Comparison of ENCODE assay signal across 8 cellular contexts in the genomic region with DNA sequence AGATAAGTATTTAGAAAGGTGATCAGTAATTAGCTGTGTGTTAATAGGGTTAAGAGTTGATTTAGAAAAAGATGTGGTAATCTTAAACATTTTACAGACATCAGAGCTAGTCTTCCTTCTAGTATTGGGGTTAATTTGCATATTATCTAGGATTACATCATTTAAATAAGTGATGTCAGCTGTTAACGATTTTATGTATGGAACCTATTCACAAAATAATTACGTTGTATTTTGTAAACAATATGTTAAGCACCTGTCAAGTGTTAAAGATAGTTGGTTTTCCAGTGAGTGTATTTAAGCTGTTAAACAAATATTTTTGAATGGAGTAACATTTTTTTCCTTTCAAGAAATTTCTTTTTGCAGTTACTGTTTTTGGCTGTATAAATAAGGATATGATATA. TPM values are rescaled to one million over a fixed set of nuclear protein-coding genes. Genes with fewer than 3 reads are reported as not detected.
DNase-seq lines count a peak whose midpoint lies in the region; ATAC-seq and TF ChIP-seq lines count a peak whose summit lies in the region.

No MANE protein-coding gene starts in this region.

- ATAC-seq in HG03095 (IDR thresholded peaks at IDR 0.05; ENCODE audit: unreplicated experiment) (no peak), left cardiac atrium (no peak)

- H3K4me3 ChIP-seq in BLaER1 treated with 17β-estradiol and CSF1 and Interleukin-3, amounts not matched to agents 10 nM and 100 nM, result peak overlapping the region in 9 of 10 experiments; percentile 77 to 95 (median 86); a peak in 13 of 20 replicates
- H3K4me3 ChIP-seq in HAP-1 (peak overlapping the region; percentile 91), WERI-Rb-1 (ENCODE audit: low read depth, low read length) (peak overlapping the region; percentile 76), iPS-20b (ENCODE audit: low read length) (peak overlapping the region; percentile 78)

- H3K9me3 Mint-ChIP-seq in CD14-positive monocyte, result no peaks in the 10 kb centered on the region

- in situ Hi-C loops in HAP-1 (cut with MboI; ENCODE audit: low sequenced_read_pairs), result no loop called here

- no peaks in the 10 kb centered on the region for H3K27me3 ChIP-seq in BLaER1 treated with 17β-estradiol and CSF1 and Interleukin-3, amounts not matched to agents 10 nM and 100 nM
- H3K27me3 ChIP-seq in HAP-1 (ENCODE audit: low read depth) (no peaks in the 10 kb centered on the region), WERI-Rb-1 (ENCODE audit: insufficient read depth, low read depth, severe bottlenecking) (no peaks in the 10 kb centered on the region), iPS-20b (ENCODE audit: insufficient read depth, low read length) (no peaks in the 10 kb centered on the region)

- DNase-seq in HAP-1 (ENCODE audit: low spot score in 2 of 2) (no peak), WERI-Rb-1 (no peak), Ammon's horn (ENCODE audit: low spot score) (no peak), CD14-positive monocyte (ENCODE audit: low spot score) (no peak), left cardiac atrium (no peak)

- H3K4me1 Mint-ChIP-seq in CD14-positive monocyte, result peaks cover 57% of the 10 kb centered on the region

- no peak for TF ChIP-seq CTCF in WERI-Rb-1 (IDR thresholded peaks at IDR 0.05; ENCODE audit: low read depth, low read length)
- TF ChIP-seq CTCF in CD14-positive monocyte (IDR thresholded peaks at IDR 0.05), result no peak

- peak overlapping the region in 3 of 11 experiments; percentile 91 to 93 (median 92); a peak in 3 of 22 replicates for H3K9ac ChIP-seq in BLaER1 treated with 17β-estradiol and CSF1 and Interleukin-3, amounts not matched to agents 10 nM and 100 nM
- H3K9ac ChIP-seq in iPS-20b (ENCODE audit: low read depth, low read length), result peak overlapping the region; percentile 81; the same call in 1 of the 2 replicates

- H4K20me1 ChIP-seq in BLaER1 treated with 17β-estradiol and CSF1 and Interleukin-3, amounts not matched to agents 10 nM and 100 nM, result peaks cover 35 to 64% (median 58%) of the 10 kb centered on the region in 11 experiments

- H3K4me2 ChIP-seq in BLaER1 treated with 17β-estradiol and CSF1 and Interleukin-3, amounts not matched to agents 10 nM and 100 nM, result peak overlapping the region in 10 of 11 experiments; percentile 66 to 93 (median 86); a peak in 16 of 22 replicates

- peak overlapping the region in 1 of 7 donors; percentile 58 for H3K27ac Mint-ChIP-seq in CD14-positive monocyte

- peaks cover 0 to under 1% (median 0%) of the 10 kb centered on the region in 3 donors for H3K27me3 Mint-ChIP-seq in CD14-positive monocyte (ENCODE audit: low read depth in 3 of 3)

- peaks cover 21 to 22% of the 10 kb centered on the region in 2 donors for H3K36me3 Mint-ChIP-seq in CD14-positive monocyte

- intact Hi-C loops in CD14-positive monocyte (cut with micrococcal nuclease) (loop anchor here in 1 of 2 donors (5.0 kb wide), 2 partner anchors 57 to 117 kb away; partner anchors contain the start of genes REEP5 and SRP19), left cardiac atrium (cut with DNase I) (no loop called here)

- H3K9me3 ChIP-seq in BLaER1 treated with 17β-estradiol and CSF1 and Interleukin-3, amounts not matched to agents 10 nM and 100 nM (replicated peaks in 1 of 11), result peaks cover 0 to 7% (median 0%) of the 10 kb centered on the region in 11 experiments; a peak in 2 of 22 replicates
- H3K9me3 ChIP-seq in HAP-1 (no peaks in the 10 kb centered on the region), WERI-Rb-1 (ENCODE audit: severe bottlenecking) (no peaks in the 10 kb centered on the region), iPS-20b (ENCODE audit: insufficient read depth, low read depth, low read length) (no peaks in the 10 kb centered on the region)

- H3K4me3 Mint-ChIP-seq in CD14-positive monocyte, result peak overlapping the region in 1 of 2 donors; percentile 100

- peak overlapping the region in 1 of 11 experiments; percentile 90; a peak in 1 of 22 replicates for H3K27ac ChIP-seq in BLaER1 treated with 17β-estradiol and CSF1 and Interleukin-3, amounts not matched to agents 10 nM and 100 nM
- H3K27ac ChIP-seq in WERI-Rb-1 (no peak overlapping the region; the same call in 1 of the 2 replicates), iPS-20b (ENCODE audit: low read length) (no peak overlapping the region)

- H3K36me3 ChIP-seq in BLaER1 treated with 17β-estradiol and CSF1 and Interleukin-3, amounts not matched to agents 10 nM and 100 nM, result peaks cover 19 to 46% (median 30%) of the 10 kb centered on the region in 11 experiments
- H3K36me3 ChIP-seq in HAP-1 (replicated peaks), result peaks cover 7% of the 10 kb centered on the region; the same call in 1 of the 2 replicates
- H3K36me3 ChIP-seq in WERI-Rb-1, result peaks cover 32% of the 10 kb centered on the region
- peaks cover 12% of the 10 kb centered on the region; the same call in 1 of the 2 replicates for H3K36me3 ChIP-seq in iPS-20b (ENCODE audit: insufficient read depth, low read depth, low read length)

- peaks cover 18 to 52% (median 33%) of the 10 kb centered on the region in 10 experiments; a peak in 19 of 20 replicates for H3K4me1 ChIP-seq in BLaER1 treated with 17β-estradiol and CSF1 and Interleukin-3, amounts not matched to agents 10 nM and 100 nM
- H3K4me1 ChIP-seq in HAP-1 (peaks cover 18% of the 10 kb centered on the region), iPS-20b (ENCODE audit: insufficient read depth, low read length) (peaks cover 27% of the 10 kb centered on the region)

RNA-seq across cellular contexts. Expression of gene DCP2, which starts 2.2 kb away (rescaled TPM):
- polyA plus RNA-seq in CD14-positive monocyte, result 10 to 100 TPM; 58.9 to 62.2 TPM
- total RNA-seq in left cardiac atrium, result 10 to 100 TPM; 21.5 to 23.7 TPM

RNA-seq across cellular contexts. Expression of gene REEP5, which starts 56.8 kb away (rescaled TPM):
- polyA plus RNA-seq in CD14-positive monocyte, result 100 to 1,000 TPM; 193 to 200 TPM
- 100 to 1,000 TPM; 105 to 135 TPM for total RNA-seq in left cardiac atrium
